ENCODE assay signal across 8 cellular contexts in genomic region chr10:68073631-68074403, GRCh38. TPM values are rescaled to one million over a fixed set of nuclear protein-coding genes. Genes with fewer than 3 reads are reported as not detected.
A peak's percentile ranks its signal among the peaks of the same experiment; 100 is the strongest.
DNase-seq lines count a peak whose midpoint lies in the region; ATAC-seq and TF ChIP-seq lines count a peak whose summit lies in the region.

No MANE protein-coding gene starts in this region.

- DNase-seq in NCI-H82 (lab: John Stamatoyannopoulos, UW): peak; percentile 18
- DNase-seq in NCI-H82 treated with DMSO at 0.1 percent for 48 hours (lab: John Stamatoyannopoulos, UW; ENCODE audit: unreplicated experiment): no peak
- no peak for DNase-seq in SJSA1 (ENCODE audit: low read depth in 1 of 2, low spot score in 2 of 2)
- DNase-seq in esophagus muscularis mucosa (ENCODE audit: extremely low spot score): no peak
- peak; percentile 62 for DNase-seq in osteoblast (ENCODE audit: insufficient read length, low spot score, missing footprints)
- DNase-seq in amniotic stem cell (lab: John Stamatoyannopoulos, UW): no peak

- H3K27me3 ChIP-seq in SJSA1 (replicated peaks) (no peaks in the 10 kb centered on the region), esophagus muscularis mucosa (no peaks in the 10 kb centered on the region), osteoblast (ENCODE audit: insufficient read depth, low read length) (no peaks in the 10 kb centered on the region)

- no peak overlapping the region for H2AFZ ChIP-seq in osteoblast (ENCODE audit: low read length)

- H3K36me3 ChIP-seq in SJSA1: peaks cover 37% of the 10 kb centered on the region
- peaks cover 0 to 11% (median 6%) of the 10 kb centered on the region in 4 donors for H3K36me3 ChIP-seq in esophagus muscularis mucosa
- H3K36me3 ChIP-seq in osteoblast (ENCODE audit: insufficient read depth, low read length): peaks cover 26% of the 10 kb centered on the region

- TF ChIP-seq EP300 in esophagus muscularis mucosa (IDR thresholded peaks at IDR 0.05): no peak

- H3K4me1 ChIP-seq in SJSA1 (replicated peaks) (peaks cover 12% of the 10 kb centered on the region), esophagus muscularis mucosa (peaks cover 16 to 41% (median 38%) of the 10 kb centered on the region in 4 donors), osteoblast (ENCODE audit: insufficient read depth, low read length) (peaks cover 20% of the 10 kb centered on the region)

- WGBS in esophagus muscularis mucosa: 5% methylated on average over 10 of the region's 10 CpGs

- TF ChIP-seq CTCF in esophagus muscularis mucosa (IDR thresholded peaks at IDR 0.05) (no peak), osteoblast (IDR thresholded peaks at IDR 0.05; ENCODE audit: extremely low read depth, low read depth, low read length) (no peak)

- H3K27ac ChIP-seq in SJSA1: peak overlapping the region; percentile 90
- peak overlapping the region; percentile 94 to 99 (median 99) for H3K27ac ChIP-seq in esophagus muscularis mucosa (replicated peaks in 1 of 4)
- H3K27ac ChIP-seq in osteoblast (ENCODE audit: low read depth, low read length): peak overlapping the region; percentile 93

- no peak for TF ChIP-seq POLR2A in esophagus muscularis mucosa (IDR thresholded peaks at IDR 0.05; ENCODE audit: low read depth)

- H3K9me3 ChIP-seq in SJSA1 (replicated peaks) (no peaks in the 10 kb centered on the region), esophagus muscularis mucosa (no peaks in the 10 kb centered on the region), osteoblast (ENCODE audit: low read depth, low read length) (no peaks in the 10 kb centered on the region)

- peak overlapping the region; percentile 84 for H3K4me2 ChIP-seq in osteoblast (ENCODE audit: insufficient read depth, low read length)

- ATAC-seq in HG03571 (IDR thresholded peaks at IDR 0.05; ENCODE audit: unreplicated experiment) (no peak), GM18520 (IDR thresholded peaks at IDR 0.05; ENCODE audit: unreplicated experiment) (no peak)

- peaks cover 62% of the 10 kb centered on the region for H3K79me2 ChIP-seq in osteoblast (ENCODE audit: insufficient read depth, low read length)

- H3K4me3 ChIP-seq in SJSA1 (peak overlapping the region; percentile 94), esophagus muscularis mucosa (peak overlapping the region; percentile 74 to 95 (median 90)), osteoblast (ENCODE audit: insufficient read depth, low read length) (peak overlapping the region; percentile 95)

- H4K20me1 ChIP-seq in osteoblast (ENCODE audit: insufficient read depth, low read length): peaks cover 21% of the 10 kb centered on the region

- intact Hi-C loops in esophagus muscularis mucosa (cut with DNase I): loop anchor here (10.0 kb wide), 1 partner anchor 219 kb away; no protein-coding TSS in a partner anchor

RNA-seq across cellular contexts. Expression of gene HERC4, which starts 1.3 kb away (rescaled TPM):
- total RNA-seq in SJSA1 (2014; rRNA removed; shearing (Covaris generic)): 26.3 and 42.0 TPM in 2 replicates
- total RNA-seq in esophagus muscularis mucosa: 10 to 100 TPM; 24.9 to 42.4 (median 30.1) TPM
- total RNA-seq in osteoblast: 106 and 125 TPM in 2 replicates

RNA-seq across cellular contexts. Expression of gene MYPN, which starts 35.5 kb away (rescaled TPM):
- under 0.01 and 0.39 TPM in 2 replicates for total RNA-seq in SJSA1 (2014; rRNA removed; shearing (Covaris generic))
- total RNA-seq in esophagus muscularis mucosa (1 to 10 TPM in 1 of 4 donors, under 1 TPM in 3; 0.50 to 1.5 (median 0.67) TPM), osteoblast (1.5 and 1.8 TPM in 2 replicates)

Comparison
In these comparisons a context has a peak if more than half of its experiments do, and no peak if none do; other contexts are left out.
1. DNase-seq: peak in NCI-H82 (single experiment) and osteoblast (single experiment); none in NCI-H82 treated with DMSO at 0.1 percent for 48 hours (single experiment), SJSA1 (0 of 2), esophagus muscularis mucosa (single experiment) and amniotic stem cell (single experiment).
2. Peak in every context shown above with its lines, with median percentiles within 50 percentile points of each other: H3K27ac ChIP-seq and H3K4me3 ChIP-seq.